ENCODE assay signal across 1 cellular context in genomic region chr1:160911441-160911840, GRCh38.
TF ChIP-seq lines count a peak whose summit lies in the region.

No MANE protein-coding gene starts in this region.

TF ChIP-seq in endothelial cell of umbilical vein, 7 proteins besides CTCF, POLR2A, EP300 and RAD21:
- TF ChIP-seq JUN (IDR thresholded peaks at IDR 0.05; ENCODE audit: borderline replicate concordance, insufficient read depth, insufficient read length, low read depth), result no peak
- TF ChIP-seq EZH2 (IDR thresholded peaks at IDR 0.05; ENCODE audit: borderline replicate concordance, low read depth, low read length, severe bottlenecking), result no peak
- TF ChIP-seq FOS (IDR thresholded peaks at IDR 0.05; ENCODE audit: borderline replicate concordance, insufficient read depth, low read length), result no peak
- no peak for TF ChIP-seq GATA2 (IDR thresholded peaks at IDR 0.05; ENCODE audit: insufficient read depth, insufficient read length, low read depth, low read length)
- TF ChIP-seq MAX (IDR thresholded peaks at IDR 0.05; ENCODE audit: insufficient read depth, insufficient read length), result no peak
- TF ChIP-seq MYC (IDR thresholded peaks at IDR 0.05; ENCODE audit: low read depth, low read length), result no peak
- no peak for TF ChIP-seq POLR2AphosphoS5 (IDR thresholded peaks at IDR 0.05; ENCODE audit: insufficient read depth, low read depth, low read length)
